8 cellular contexts compared by ENCODE assay signal in the genomic region with DNA sequence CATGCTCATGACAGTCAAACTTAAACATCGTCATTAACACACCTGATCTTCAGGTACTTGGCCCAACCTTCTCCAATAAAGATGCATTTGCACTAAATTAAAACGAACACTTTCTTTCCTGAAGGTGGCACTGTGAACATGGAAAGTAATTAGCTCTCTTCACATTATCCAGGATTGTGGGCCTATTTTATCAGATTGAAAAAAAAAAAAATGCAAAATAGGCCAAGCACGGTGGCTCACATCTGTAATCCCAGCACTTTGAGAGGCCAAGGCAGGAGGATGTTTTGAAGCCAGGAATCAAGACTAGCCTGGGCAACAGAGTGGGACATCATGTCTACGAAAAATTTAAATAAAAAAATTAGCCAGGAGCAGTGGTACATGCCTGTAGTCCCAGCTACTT. TPM values are rescaled to one million over a fixed set of nuclear protein-coding genes. Genes with fewer than 3 reads are reported as not detected.
A peak's percentile ranks its signal among the peaks of the same experiment; 100 is the strongest.
DNase-seq lines count a peak whose midpoint lies in the region; ATAC-seq and TF ChIP-seq lines count a peak whose summit lies in the region.

No MANE protein-coding gene starts in this region.

- no peaks in the 10 kb centered on the region for H3K9me3 ChIP-seq in Loucy (ENCODE audit: insufficient read depth, low read depth, low read length)

- no peaks in the 10 kb centered on the region for H3K9me3 Mint-ChIP-seq in stimulated activated memory B cell treated with anti-CD40 and anti-IgM and Interleukin-4, amounts not matched to agents 10 μg/mL and 1 μg/mL and 100 μg/mL, for 72 hours

- H3K9me2 ChIP-seq in Loucy (replicated peaks; ENCODE audit: low read depth, low read length) = no peaks in the 10 kb centered on the region

- H3K36me3 ChIP-seq in Loucy (ENCODE audit: insufficient read depth, low read length) = no peaks in the 10 kb centered on the region

- no peaks in the 10 kb centered on the region for H3K79me2 ChIP-seq in Loucy (ENCODE audit: insufficient read depth, low read length)

- no peak overlapping the region for H3K4me2 ChIP-seq in Loucy (ENCODE audit: low read depth, low read length, poor library complexity, severe bottlenecking)

- no peak overlapping the region for H2AFZ ChIP-seq in Loucy (ENCODE audit: low read length)

- H3K4me1 ChIP-seq in Loucy (ENCODE audit: insufficient read depth, low read length, poor library complexity, severe bottlenecking) = no peaks in the 10 kb centered on the region

- in situ Hi-C loops in SK-MEL-5 (cut with HindIII; ENCODE audit: low pct_unique_long_range_greater_than_20kb, low sequenced_read_pairs) = no loop called here

- no peak overlapping the region for H3K27ac Mint-ChIP-seq in stimulated activated memory B cell treated with anti-CD40 and anti-IgM and Interleukin-4, amounts not matched to agents 10 μg/mL and 1 μg/mL and 100 μg/mL, for 72 hours

- peaks cover 53% of the 10 kb centered on the region for H3K27me3 Mint-ChIP-seq in stimulated activated memory B cell treated with anti-CD40 and anti-IgM and Interleukin-4, amounts not matched to agents 10 μg/mL and 1 μg/mL and 100 μg/mL, for 72 hours

- DNase-seq in DMS153 (lab: John Stamatoyannopoulos, UW) (peak; percentile 4), SK-MEL-5 (ENCODE audit: low read depth, low spot score) (peak; percentile 55), kidney tubule cell (ENCODE audit: low spot score) (peak; percentile 33), pons (ENCODE audit: low spot score) (no peak), NOMO-1 (lab: John Stamatoyannopoulos, UW; ENCODE audit: unreplicated experiment in 2 of 2) (no peak)
- no peak for DNase-seq in stimulated activated CD4-positive, alpha-beta T cell treated with anti-CD3 and anti-CD28 coated beads, Interleukin-12 subunit alpha, Interleukin-12 subunit beta, amount 100 ng/mL, for 4 hours

- no peaks in the 10 kb centered on the region for H3F3A ChIP-seq in Loucy (ENCODE audit: low read depth)

- no peaks in the 10 kb centered on the region for H3K27me3 ChIP-seq in Loucy (ENCODE audit: insufficient read depth, low read length, poor library complexity, severe bottlenecking)

- no peak overlapping the region for H3K4me3 ChIP-seq in Loucy (ENCODE audit: low read length, poor library complexity, severe bottlenecking)

- no peak overlapping the region for H3K9ac ChIP-seq in Loucy (ENCODE audit: low read depth, low read length, poor library complexity, severe bottlenecking)

- no peaks in the 10 kb centered on the region for H3K4me1 Mint-ChIP-seq in stimulated activated memory B cell treated with anti-CD40 and anti-IgM and Interleukin-4, amounts not matched to agents 10 μg/mL and 1 μg/mL and 100 μg/mL, for 72 hours

- H3K36me3 Mint-ChIP-seq in stimulated activated memory B cell treated with anti-CD40 and anti-IgM and Interleukin-4, amounts not matched to agents 10 μg/mL and 1 μg/mL and 100 μg/mL, for 72 hours = no peaks in the 10 kb centered on the region

- no peaks in the 10 kb centered on the region for H4K20me1 ChIP-seq in Loucy (ENCODE audit: insufficient read depth, low read length, poor library complexity, severe bottlenecking)

- peak; percentile 58 for TF ChIP-seq CTCF in Loucy (conservative IDR thresholded peaks at IDR 0.05; ENCODE audit: low read length)

- H3K4me3 Mint-ChIP-seq in stimulated activated memory B cell treated with anti-CD40 and anti-IgM and Interleukin-4, amounts not matched to agents 10 μg/mL and 1 μg/mL and 100 μg/mL, for 72 hours = no peak overlapping the region

- ATAC-seq in stimulated activated memory B cell treated with anti-CD40 and anti-IgM and Interleukin-4, amounts not matched to agents 10 μg/mL and 1 μg/mL and 100 μg/mL, for 72 hours = no peak

RNA-seq across cellular contexts. Expression of a gene that starts 14.4 kb away (rescaled TPM):
- 0.21 and 0.35 TPM in 2 replicates for total RNA-seq in SK-MEL-5 (2014; rRNA removed; shearing (Covaris generic))
- 0.02 and 0.09 TPM in 2 replicates for polyA plus RNA-seq in SK-MEL-5 (2015; cell fraction: cytosol; rRNA removed)
- polyA plus RNA-seq in SK-MEL-5 (2015; cell fraction: nucleus; rRNA removed) = 0.74 and 1.0 TPM in 2 replicates

RNA-seq across cellular contexts. Expression of a gene that starts 27.4 kb away (rescaled TPM):
- total RNA-seq in SK-MEL-5 (2014; rRNA removed; shearing (Covaris generic)) = 95.2 and 96.6 TPM in 2 replicates
- polyA plus RNA-seq in SK-MEL-5 (2015; cell fraction: cytosol; rRNA removed) = 77.8 and 83.0 TPM in 2 replicates
- polyA plus RNA-seq in SK-MEL-5 (2015; cell fraction: nucleus; rRNA removed) = 34.3 and 56.9 TPM in 2 replicates

RNA-seq across cellular contexts. Expression of a gene that starts 39.7 kb away (rescaled TPM):
- 3.5 and 4.2 TPM in 2 replicates for total RNA-seq in SK-MEL-5 (2014; rRNA removed; shearing (Covaris generic))
- polyA plus RNA-seq in SK-MEL-5 (2015; cell fraction: cytosol; rRNA removed) = 6.1 and 7.0 TPM in 2 replicates
- 23.3 and 42.2 TPM in 2 replicates for polyA plus RNA-seq in SK-MEL-5 (2015; cell fraction: nucleus; rRNA removed)

RNA-seq across cellular contexts. Expression of a gene that starts 46.0 kb away (rescaled TPM):
- total RNA-seq in SK-MEL-5 (2014; rRNA removed; shearing (Covaris generic)) = 0.19 and 0.24 TPM in 2 replicates
- 0.42 and 1.3 TPM in 2 replicates for polyA plus RNA-seq in SK-MEL-5 (2015; cell fraction: cytosol; rRNA removed)
- 1.3 and 2.9 TPM in 2 replicates for polyA plus RNA-seq in SK-MEL-5 (2015; cell fraction: nucleus; rRNA removed)

Comparison
In these comparisons a context has a peak if more than half of its experiments do, and no peak if none do; other contexts are left out.
1. DNase-seq: peak in DMS153 (single experiment), SK-MEL-5 (single experiment) and kidney tubule cell (single experiment); none in pons (single experiment), stimulated activated CD4-positive, alpha-beta T cell treated with anti-CD3 and anti-CD28 coated beads, Interleukin-12 subunit alpha, Interleukin-12 subunit beta, amount 100 ng/mL, for 4 hours (single experiment) and NOMO-1 (0 of 2).